ENCODE assay signal across 19 cellular contexts in genomic region chr6:148465654-148466053, GRCh38.
DNase-seq lines count a peak whose midpoint lies in the region; ATAC-seq and TF ChIP-seq lines count a peak whose summit lies in the region.
"Had no signal": no experiment of that assay in that cellular context is flagged by ENCODE, and none has a peak within 500 bp of the region (broad histone marks: within the 10 kb centered on the region; RNA-seq: fewer than 3 reads in every experiment).

No MANE protein-coding gene starts in this region.

- 57% methylated on average over 6 of the region's 6 CpGs for WGBS in mammary epithelial cell (ENCODE audit: low coverage, missing lambda C conversion rate)
- WGBS in gastroesophageal sphincter (ENCODE audit: low coverage in 1 of 2), 2 donors: 45 to 66% methylated on average over 4 to 6 of the region's 6 CpGs

- H2AFZ ChIP-seq in mammary epithelial cell (ENCODE audit: low read depth, low read length) (no peak overlapping the region), parathyroid adenoma (peak overlapping the region; percentile 53)

- no peaks in the 10 kb centered on the region for H3K9me3 ChIP-seq in mammary epithelial cell (replicated peaks; ENCODE audit: insufficient read depth, low read length)
- H3K9me3 ChIP-seq in gastroesophageal sphincter: no peaks in the 10 kb centered on the region
- H3K9me3 ChIP-seq in parathyroid adenoma (ENCODE audit: control insufficient read depth, low read length): no peaks in the 10 kb centered on the region
- no peaks in the 10 kb centered on the region for H3K9me3 ChIP-seq in vagina
- H3K9me3 ChIP-seq: mucosa of descending colon, ovary had no signal

- dilution Hi-C loops in mammary epithelial cell (cut with HindIII; ENCODE audit: low sequenced_read_pairs): no loop called here

- H3K4me3 ChIP-seq in mammary epithelial cell (replicated peaks in 1 of 3; ENCODE audit: insufficient read depth in 1 of 3, low read depth in 2 of 3, low read length in 3 of 3) (no peak overlapping the region), gastroesophageal sphincter (no peak overlapping the region), parathyroid adenoma (ENCODE audit: low read depth, low read length) (no peak overlapping the region), vagina (no peak overlapping the region)
- H3K4me3 ChIP-seq: GM12878, mucosa of descending colon, ovary, SK-N-MC had no signal

- TF ChIP-seq CTCF in MCF 10A (IDR thresholded peaks at IDR 0.05; ENCODE audit: unreplicated experiment) (no peak), mammary epithelial cell (conservative IDR thresholded peaks at IDR 0.05 in 1 of 2, IDR thresholded peaks at IDR 0.05 in 1 of 2; ENCODE audit: extremely low read depth in 1 of 2, insufficient read depth in 1 of 2, low read depth in 1 of 2, low read length in 2 of 2) (no peak), gastroesophageal sphincter (IDR thresholded peaks at IDR 0.05) (peak in 1 of 4 experiments; percentile 18), parathyroid adenoma (IDR thresholded peaks at IDR 0.05) (no peak), vagina (IDR thresholded peaks at IDR 0.05) (no peak)

- ATAC-seq in gastroesophageal sphincter: no peak
- ATAC-seq in GM21526 (IDR thresholded peaks at IDR 0.05; ENCODE audit: low FRiP score, unreplicated experiment): no peak
- ATAC-seq: GM12878, mucosa of descending colon had no signal

- H3K9ac ChIP-seq in mammary epithelial cell (ENCODE audit: insufficient read depth, low read length) (no peak overlapping the region), parathyroid adenoma (no peak overlapping the region)

- H3K27ac ChIP-seq in mammary epithelial cell (ENCODE audit: insufficient read depth, low read depth, low read length) (no peak overlapping the region), gastroesophageal sphincter (peak overlapping the region in 3 of 4 donors; percentile 33 to 53 (median 44)), parathyroid adenoma (no peak overlapping the region), vagina (peak overlapping the region; percentile 65)
- H3K27ac ChIP-seq: ovary, SK-N-MC had no signal

- CTCF ChIA-PET in MCF 10A (lab: Yijun Ruan, JAX) (interaction anchor here (0.6 to 2.6 kb wide), 19 partner anchors 10 to 1214 kb away, joined by 3 to 27 read pairs (median 4); no protein-coding TSS in a partner anchor), mammary epithelial cell (lab: Charles Lee; ENCODE audit: low non-redundant PET) (interaction anchor here (0.7 kb wide), 1 partner anchor 255 kb away, joined by 4 read pairs; no protein-coding TSS in a partner anchor)

- POLR2A ChIA-PET in MCF 10A (lab: Yijun Ruan, JAX): interaction anchor here (1.4 kb wide), 1 partner anchor 202 kb away, joined by 4 read pairs; no protein-coding TSS in a partner anchor

- H3K27me3 Mint-ChIP-seq in MCF 10A (ENCODE audit: insufficient read depth, unreplicated experiment): no peaks in the 10 kb centered on the region

- no peak overlapping the region for H3K4me2 ChIP-seq in mammary epithelial cell (ENCODE audit: insufficient read depth, low read depth, low read length)
- H3K4me2 ChIP-seq in parathyroid adenoma (ENCODE audit: low read length): no peak overlapping the region

- in situ Hi-C loops in mammary epithelial cell (cut with MboI; ENCODE audit: low sequenced_read_pairs in 2 of 2): loop anchor here (10.0 to 25.0 kb wide), 5 partner anchors 121 to 953 kb away; partner anchors contain the start of genes SAMD5 (in 1 of the 2) and SASH1 (in 1 of the 2)

- H3K36me3 ChIP-seq in mammary epithelial cell (ENCODE audit: insufficient read depth, low read length): no peaks in the 10 kb centered on the region
- peaks cover 0 to 1% of the 10 kb centered on the region in 2 donors for H3K36me3 ChIP-seq in gastroesophageal sphincter
- H3K36me3 ChIP-seq in parathyroid adenoma (ENCODE audit: control insufficient read depth, insufficient read depth, low read length): no peaks in the 10 kb centered on the region
- no peaks in the 10 kb centered on the region for H3K36me3 ChIP-seq in vagina
- H3K36me3 ChIP-seq: ovary had no signal

- H3K9me3 Mint-ChIP-seq in MCF 10A (ENCODE audit: unreplicated experiment): no peaks in the 10 kb centered on the region
- H3K9me3 Mint-ChIP-seq: CD8-positive, alpha-beta memory T cell; immature natural killer cell had no signal

- DNase-seq in MCF 10A (ENCODE audit: unreplicated experiment): no peak
- DNase-seq in mammary epithelial cell: no peak
- DNase-seq in vagina (ENCODE audit: extremely low spot score in 2 of 2): peak in 1 of 2 donors; percentile 52
- no peak for DNase-seq in GDM1 (lab: John Stamatoyannopoulos, UW)
- DNase-seq in NCI-H1436 (lab: John Stamatoyannopoulos, UW): no peak
- DNase-seq: activated CD8-positive, alpha-beta memory T cell treated with anti-CD3 and anti-CD28 coated beads for 24 hours; activated effector memory CD4-positive, alpha-beta T cell treated with anti-CD3 and anti-CD28 coated beads, Interleukin-2, amount 50 U/mL, for 16 hours; CD8-positive, alpha-beta memory T cell; foreskin melanocyte; immature natural killer cell; MM.1S; mucosa of descending colon; NCI-H2171; ovary had no signal

- no peak for TF ChIP-seq POLR2A in gastroesophageal sphincter (IDR thresholded peaks at IDR 0.05)
- TF ChIP-seq POLR2A in vagina (IDR thresholded peaks at IDR 0.05): no peak

- no peak overlapping the region for H3K4me3 Mint-ChIP-seq in MCF 10A (ENCODE audit: unreplicated experiment)
- H3K4me3 Mint-ChIP-seq: CD8-positive, alpha-beta memory T cell; immature natural killer cell had no signal

- intact Hi-C loops in MCF 10A (cut with micrococcal nuclease) (no loop called here), mammary epithelial cell (cut with micrococcal nuclease) (loop anchor here (1.0 kb wide), 1 partner anchor 44 kb away; no protein-coding TSS in a partner anchor), vagina (cut with DNase I) (no loop called here)

- H3K27me3 ChIP-seq in mammary epithelial cell (ENCODE audit: insufficient read depth, low read length) (no peaks in the 10 kb centered on the region), gastroesophageal sphincter (no peaks in the 10 kb centered on the region), parathyroid adenoma (ENCODE audit: control insufficient read depth, insufficient read depth, low read length) (no peaks in the 10 kb centered on the region), vagina (no peaks in the 10 kb centered on the region)
- H3K27me3 ChIP-seq: ovary had no signal

- H3K27ac Mint-ChIP-seq in MCF 10A (ENCODE audit: low read depth, unreplicated experiment): peak overlapping the region; percentile 54
- H3K27ac Mint-ChIP-seq: CD8-positive, alpha-beta memory T cell; immature natural killer cell had no signal

- BruUV-seq in MCF 10A (replicated peaks; lab: Mats Ljungman, UMichigan): no TSS peak
- BruUV-seq in mammary epithelial cell (replicated peaks; lab: Mats Ljungman, UMichigan): no TSS peak

- H3K4me1 Mint-ChIP-seq in MCF 10A (ENCODE audit: insufficient read depth, unreplicated experiment): peaks cover 27% of the 10 kb centered on the region
- H3K4me1 Mint-ChIP-seq: immature natural killer cell had no signal

- H3K79me2 ChIP-seq in mammary epithelial cell (ENCODE audit: insufficient read depth, low read length) (no peaks in the 10 kb centered on the region), parathyroid adenoma (no peaks in the 10 kb centered on the region)

- H3K36me3 Mint-ChIP-seq in MCF 10A (ENCODE audit: insufficient read depth, unreplicated experiment): peaks cover 10% of the 10 kb centered on the region
- H3K36me3 Mint-ChIP-seq: CD8-positive, alpha-beta memory T cell; immature natural killer cell had no signal

- no peaks in the 10 kb centered on the region for H4K20me1 ChIP-seq in mammary epithelial cell (ENCODE audit: insufficient read depth, low read length)

- H3K4me1 ChIP-seq in mammary epithelial cell (ENCODE audit: insufficient read depth, low read length) (no peaks in the 10 kb centered on the region), gastroesophageal sphincter (peaks cover 8 to 57% (median 11%) of the 10 kb centered on the region in 3 donors), parathyroid adenoma (peaks cover 4% of the 10 kb centered on the region), vagina (peaks cover 23% of the 10 kb centered on the region)

- no peak for TF ChIP-seq EP300 in gastroesophageal sphincter (IDR thresholded peaks at IDR 0.05)

Comparison
In these comparisons a context has a peak if more than half of its experiments do, and no peak if none do; other contexts are left out.
1. H3K27ac ChIP-seq: peak in gastroesophageal sphincter (3 of 4) and vagina (single experiment); none in mammary epithelial cell (single experiment) and parathyroid adenoma (single experiment).